In genomic region chr10:43735907-43736306, GRCh38 we compare ENCODE assay signal across 12 cellular contexts.
"Had no signal": no experiment of that assay in that cellular context is flagged by ENCODE, and none has a peak within 500 bp of the region (broad histone marks: within the 10 kb centered on the region; RNA-seq: fewer than 3 reads in every experiment).

No MANE protein-coding gene starts in this region.

- H3K4me1 Mint-ChIP-seq: stimulated activated effector memory CD8-positive, alpha-beta T cell treated with anti-CD3 and anti-CD28 coated beads, Interleukin-12 subunit alpha, Interleukin-12 subunit beta, amount 100 ng/mL, for 72 hours had no signal

- H3K27me3 ChIP-seq: gastrocnemius medialis, tibial artery, uterus had no signal

- DNase-seq: activated CD4-positive, alpha-beta T cell treated with anti-CD3 and anti-CD28 coated beads, Interleukin-2, amount 50 U/mL, for 4 hours; activated naive CD8-positive, alpha-beta T cell treated with anti-CD3 and anti-CD28 coated beads, Interleukin-2, amount 10 ng/mL, durations not matched to agents 7 days and 5 days; activated T-cell treated with anti-CD3 and anti-CD28 coated beads, Interleukin-2, amount 50 U/mL, for 72 hours; aorta; gastrocnemius medialis; left ventricle myocardium superior; mesendoderm; small intestine; tibial artery; uterus had no signal

- H3K4me1 ChIP-seq: gastrocnemius medialis, uterus had no signal

- H3K9me3 ChIP-seq: gastrocnemius medialis, tibial artery, uterus had no signal

- H3K9me3 Mint-ChIP-seq: stimulated activated effector memory CD8-positive, alpha-beta T cell treated with anti-CD3 and anti-CD28 coated beads, Interleukin-12 subunit alpha, Interleukin-12 subunit beta, amount 100 ng/mL, for 72 hours had no signal

- H3K4me3 Mint-ChIP-seq: activated naive CD8-positive, alpha-beta T cell treated with anti-CD3 and anti-CD28 coated beads, Interleukin-2, amount 10 ng/mL, durations not matched to agents 7 days and 5 days; activated T-cell treated with anti-CD3 and anti-CD28 coated beads, Interleukin-2, amount 50 U/mL, for 72 hours; stimulated activated effector memory CD8-positive, alpha-beta T cell treated with anti-CD3 and anti-CD28 coated beads, Interleukin-12 subunit alpha, Interleukin-12 subunit beta, amount 100 ng/mL, for 72 hours; T-helper 2 cell treated with Interferon-gamma antibody and Interleukin-4, amounts not matched to agents 5 μg/mL and 100 μg/mL, for 36 hours had no signal

- H3K4me3 ChIP-seq: gastrocnemius medialis, tibial artery, uterus had no signal

- H3K36me3 Mint-ChIP-seq: activated naive CD8-positive, alpha-beta T cell treated with anti-CD3 and anti-CD28 coated beads, Interleukin-2, amount 10 ng/mL, durations not matched to agents 7 days and 5 days; stimulated activated effector memory CD8-positive, alpha-beta T cell treated with anti-CD3 and anti-CD28 coated beads, Interleukin-12 subunit alpha, Interleukin-12 subunit beta, amount 100 ng/mL, for 72 hours had no signal

- H3K27ac Mint-ChIP-seq: activated naive CD8-positive, alpha-beta T cell treated with anti-CD3 and anti-CD28 coated beads, Interleukin-2, amount 10 ng/mL, durations not matched to agents 7 days and 5 days; activated T-cell treated with anti-CD3 and anti-CD28 coated beads, Interleukin-2, amount 50 U/mL, for 72 hours; stimulated activated effector memory CD8-positive, alpha-beta T cell treated with anti-CD3 and anti-CD28 coated beads, Interleukin-12 subunit alpha, Interleukin-12 subunit beta, amount 100 ng/mL, for 72 hours; T-helper 2 cell treated with Interferon-gamma antibody and Interleukin-4, amounts not matched to agents 5 μg/mL and 100 μg/mL, for 36 hours had no signal

- H3K36me3 ChIP-seq: gastrocnemius medialis, tibial artery, uterus had no signal

- H3K27ac ChIP-seq: gastrocnemius medialis, tibial artery, uterus had no signal
